Comparison of ENCODE assay signal across 31 cellular contexts in the genomic region with DNA sequence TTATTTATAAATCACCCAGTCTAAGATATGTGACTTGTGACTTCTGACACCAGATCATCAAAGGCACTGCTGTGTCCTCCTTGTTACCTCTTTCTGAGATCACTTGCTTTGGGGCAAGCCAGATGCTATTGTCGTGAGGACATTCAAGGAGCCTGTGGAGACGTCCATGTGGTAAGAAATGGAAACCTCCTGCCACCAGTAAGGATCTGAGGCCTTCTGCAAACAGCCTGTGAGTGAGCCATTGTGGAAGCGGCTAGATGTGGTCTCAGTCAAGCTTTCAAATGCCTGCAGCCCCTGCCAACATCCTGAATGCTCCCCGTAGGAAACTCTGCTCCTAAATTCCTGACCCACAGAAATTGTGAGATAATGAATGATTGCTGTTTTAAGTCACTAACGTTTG.
"Had no signal": no experiment of that assay in that cellular context is flagged by ENCODE, and none has a peak within 500 bp of the region (broad histone marks: within the 10 kb centered on the region; RNA-seq: fewer than 3 reads in every experiment).

No MANE protein-coding gene starts in this region.

- H3K27me3 ChIP-seq: esophagus squamous epithelium, suprapubic skin, tibial artery had no signal

- H3K9me3 ChIP-seq: esophagus squamous epithelium, suprapubic skin, tibial artery had no signal

- H3K27ac ChIP-seq: epithelial cell of prostate, esophagus squamous epithelium, suprapubic skin, tibial artery had no signal

- H3K4me3 Mint-ChIP-seq: activated B cell treated with CpG ODN at 0.5 μM for 24 hours; activated CD4-positive, alpha-beta T cell treated with anti-CD3 and anti-CD28 coated beads for 36 hours; activated naive CD4-positive, alpha-beta T cell treated with anti-CD3 and anti-CD28 coated beads, Interleukin-2, amount 10 ng/mL, durations not matched to agents 7 days and 5 days; activated naive CD8-positive, alpha-beta T cell treated with anti-CD3 and anti-CD28 coated beads, Interleukin-2, amount 10 ng/mL, durations not matched to agents 7 days and 5 days; naive thymus-derived CD4-positive, alpha-beta T cell had no signal

- DNase-seq: activated B cell treated with CpG ODN at 0.5 μM for 24 hours; activated CD4-positive, alpha-beta T cell treated with anti-CD3 and anti-CD28 coated beads for 36 hours; activated CD4-positive, alpha-beta T cell treated with anti-CD3 and anti-CD28 coated beads, Interleukin-2, amount 50 U/mL, for 48 hours; activated CD8-positive, alpha-beta memory T cell treated with anti-CD3 and anti-CD28 coated beads for 24 hours; activated gamma-delta T cell; activated naive CD4-positive, alpha-beta T cell treated with anti-CD3 and anti-CD28 coated beads, Interleukin-2, amount 10 ng/mL, durations not matched to agents 7 days and 5 days; activated naive CD8-positive, alpha-beta T cell treated with anti-CD3 and anti-CD28 coated beads, Interleukin-2, amount 10 ng/mL, durations not matched to agents 7 days and 5 days; activated T-cell treated with anti-CD3 and anti-CD28 coated beads, Interleukin-2, amount 50 U/mL, for 1 hour; dermis blood vessel endothelial cell; effector CD4-positive, alpha-beta T cell; esophagus squamous epithelium; foreskin melanocyte; glutamatergic neuron; left cardiac atrium; left ventricle myocardium superior; midbrain; naive thymus-derived CD4-positive, alpha-beta T cell; occipital lobe; posterior cingulate gyrus; right cardiac atrium; stimulated activated CD4-positive, alpha-beta T cell treated with anti-CD3 and anti-CD28 coated beads, Interleukin-15, amount 100 ng/mL, for 24 hours; stimulated activated CD4-positive, alpha-beta T cell treated with anti-CD3 and anti-CD28 coated beads, Interleukin-2, amount 100 ng/mL, for 24 hours; stimulated activated naive CD4-positive, alpha-beta T cell; T-helper 2 cell; tibial artery had no signal

- H3K36me3 Mint-ChIP-seq: naive thymus-derived CD4-positive, alpha-beta T cell had no signal

- H3K27me3 Mint-ChIP-seq: activated B cell treated with CpG ODN at 0.5 μM for 24 hours; activated CD4-positive, alpha-beta T cell treated with anti-CD3 and anti-CD28 coated beads for 36 hours; naive thymus-derived CD4-positive, alpha-beta T cell had no signal

- H3K4me1 ChIP-seq: tibial artery had no signal

- FAIRE-seq: bronchial epithelial cell, colon, endometrium, keratinocyte had no signal

- H3K36me3 ChIP-seq: esophagus squamous epithelium, suprapubic skin, tibial artery had no signal

- H3K27ac Mint-ChIP-seq: activated B cell treated with CpG ODN at 0.5 μM for 24 hours; activated CD4-positive, alpha-beta T cell treated with anti-CD3 and anti-CD28 coated beads for 36 hours; activated naive CD4-positive, alpha-beta T cell treated with anti-CD3 and anti-CD28 coated beads, Interleukin-2, amount 10 ng/mL, durations not matched to agents 7 days and 5 days; activated naive CD8-positive, alpha-beta T cell treated with anti-CD3 and anti-CD28 coated beads, Interleukin-2, amount 10 ng/mL, durations not matched to agents 7 days and 5 days; naive thymus-derived CD4-positive, alpha-beta T cell had no signal

- H3K4me3 ChIP-seq: esophagus squamous epithelium, suprapubic skin, tibial artery had no signal

- H3K9me3 Mint-ChIP-seq: activated B cell treated with CpG ODN at 0.5 μM for 24 hours; activated naive CD4-positive, alpha-beta T cell treated with anti-CD3 and anti-CD28 coated beads, Interleukin-2, amount 10 ng/mL, durations not matched to agents 7 days and 5 days; activated naive CD8-positive, alpha-beta T cell treated with anti-CD3 and anti-CD28 coated beads, Interleukin-2, amount 10 ng/mL, durations not matched to agents 7 days and 5 days; naive thymus-derived CD4-positive, alpha-beta T cell had no signal

- ATAC-seq: activated CD4-positive, alpha-beta T cell treated with anti-CD3 and anti-CD28 coated beads for 36 hours; left cardiac atrium; left ventricle myocardium superior; naive thymus-derived CD4-positive, alpha-beta T cell; right cardiac atrium had no signal
